Comparison of ENCODE assay signal across 8 cellular contexts in the genomic region with DNA sequence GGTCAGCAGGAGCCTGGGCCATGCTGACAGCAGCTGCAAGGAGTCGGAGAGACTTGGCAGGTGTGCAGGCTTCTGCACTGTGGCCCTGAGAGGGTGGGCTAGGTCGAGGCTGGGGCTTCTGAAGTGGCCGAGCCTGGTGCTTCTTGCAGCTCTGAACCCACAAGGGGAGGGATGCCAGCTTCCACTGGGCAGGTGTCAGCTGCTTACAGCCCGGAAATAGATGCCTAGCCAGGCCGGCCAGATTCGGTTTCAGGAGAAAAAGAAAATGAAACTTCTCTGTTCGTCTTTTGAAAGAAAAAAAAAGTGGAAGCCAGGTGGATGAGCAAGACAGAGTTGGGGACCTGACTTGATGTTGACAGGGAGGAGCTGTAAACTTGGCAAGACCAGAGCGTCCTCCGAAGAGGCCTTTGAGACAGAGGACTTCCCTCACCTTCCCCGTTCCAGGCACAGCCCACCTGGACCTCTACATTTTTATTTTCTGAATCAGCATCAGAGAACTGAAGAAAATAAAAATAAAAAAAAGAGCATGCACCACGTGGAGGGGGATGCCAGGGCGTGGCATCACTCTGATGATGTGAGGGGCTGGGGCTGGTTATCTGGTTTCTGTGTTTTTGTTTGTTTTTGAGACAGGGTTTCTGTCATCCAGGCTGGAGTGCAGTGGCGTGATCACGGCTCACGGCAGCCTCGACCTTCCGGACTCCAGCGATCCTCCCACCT. TPM values are rescaled to one million over a fixed set of nuclear protein-coding genes. Genes with fewer than 3 reads are reported as not detected.
DNase-seq lines count a peak whose midpoint lies in the region; ATAC-seq, FAIRE-seq and TF ChIP-seq lines count a peak whose summit lies in the region.

A gene with protein sequence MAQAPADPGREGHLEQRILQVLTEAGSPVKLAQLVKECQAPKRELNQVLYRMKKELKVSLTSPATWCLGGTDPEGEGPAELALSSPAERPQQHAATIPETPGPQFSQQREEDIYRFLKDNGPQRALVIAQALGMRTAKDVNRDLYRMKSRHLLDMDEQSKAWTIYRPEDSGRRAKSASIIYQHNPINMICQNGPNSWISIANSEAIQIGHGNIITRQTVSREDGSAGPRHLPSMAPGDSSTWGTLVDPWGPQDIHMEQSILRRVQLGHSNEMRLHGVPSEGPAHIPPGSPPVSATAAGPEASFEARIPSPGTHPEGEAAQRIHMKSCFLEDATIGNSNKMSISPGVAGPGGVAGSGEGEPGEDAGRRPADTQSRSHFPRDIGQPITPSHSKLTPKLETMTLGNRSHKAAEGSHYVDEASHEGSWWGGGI (minus strand): TSS at position 153 of the 717 bp plus-strand sequence. CDS start 131 bp downstream, at position 22.

- no peak for TF ChIP-seq CTCF in Loucy (conservative IDR thresholded peaks at IDR 0.05; ENCODE audit: low read length)
- no peak for TF ChIP-seq CTCF in foreskin keratinocyte (conservative IDR thresholded peaks at IDR 0.05)

- H3K9ac ChIP-seq in Loucy (ENCODE audit: low read depth, low read length, poor library complexity, severe bottlenecking) = no peak within 1 kb of the TSS

- peaks cover 34% of the 10 kb centered on the region for H3K4me1 ChIP-seq in Loucy (ENCODE audit: insufficient read depth, low read length, poor library complexity, severe bottlenecking)
- H3K4me1 ChIP-seq in foreskin keratinocyte = peaks cover 18% of the 10 kb centered on the region

- H3K79me2 ChIP-seq in Loucy (ENCODE audit: insufficient read depth, low read length) = no peaks in the 10 kb centered on the region

- H3K9me3 Mint-ChIP-seq in activated naive CD4-positive, alpha-beta T cell treated with anti-CD3 and anti-CD28 coated beads, Interleukin-2, amount 50 U/mL, for 72 hours = peaks cover 4 to 10% of the 10 kb centered on the region in 2 donors

- H2AFZ ChIP-seq in Loucy (ENCODE audit: low read length) = peak within 1 kb of the TSS; percentile 56

- H3K4me3 ChIP-seq in Loucy (ENCODE audit: low read length, poor library complexity, severe bottlenecking) = peak within 1 kb of the TSS; percentile 70

- no peaks in the 10 kb centered on the region for H3K9me2 ChIP-seq in Loucy (replicated peaks; ENCODE audit: low read depth, low read length)

- no peaks in the 10 kb centered on the region for H4K20me1 ChIP-seq in Loucy (ENCODE audit: insufficient read depth, low read length, poor library complexity, severe bottlenecking)

- DNase-seq in activated naive CD4-positive, alpha-beta T cell treated with anti-CD3 and anti-CD28 coated beads, Interleukin-2, amount 50 U/mL, for 72 hours (ENCODE audit: low spot score in 2 of 2) = peak in 1 of 2 donors; percentile 49
- peak; percentile 35 for DNase-seq in stimulated activated CD8-positive, alpha-beta memory T cell treated with anti-CD3 and anti-CD28 coated beads, Interleukin-12 subunit alpha, Interleukin-12 subunit beta, amount 100 ng/mL, for 4 hours (ENCODE audit: low read depth)
- DNase-seq in RCC 7860 (ENCODE audit: low spot score) (no peak), NCI-H524 (lab: John Stamatoyannopoulos, UW) (no peak), foreskin keratinocyte (no peak)

- no peaks in the 10 kb centered on the region for H3K36me3 ChIP-seq in Loucy (ENCODE audit: insufficient read depth, low read length)

- H3K4me2 ChIP-seq in Loucy (ENCODE audit: low read depth, low read length, poor library complexity, severe bottlenecking) = peak within 1 kb of the TSS; percentile 72

- no peak for FAIRE-seq in RCC 7860 (lab: Jason Lieb, UNC)

- H3F3A ChIP-seq in Loucy (ENCODE audit: low read depth) = 0 out of 2 replicates have a peak, but pooled peaks cover 5% of the 10 kb centered on the region

- ATAC-seq in GM18511 (IDR thresholded peaks at IDR 0.05; ENCODE audit: unreplicated experiment) (peak; percentile 64), GM21529 (IDR thresholded peaks at IDR 0.05; ENCODE audit: unreplicated experiment) (peak; percentile 50), foreskin keratinocyte (no peak)
- peak; percentile 37 to 52 for ATAC-seq in activated naive CD4-positive, alpha-beta T cell treated with anti-CD3 and anti-CD28 coated beads, Interleukin-2, amount 50 U/mL, for 72 hours

- H3K36me3 Mint-ChIP-seq in activated naive CD4-positive, alpha-beta T cell treated with anti-CD3 and anti-CD28 coated beads, Interleukin-2, amount 50 U/mL, for 72 hours = peaks cover 12 to 15% of the 10 kb centered on the region in 2 donors

- H3K27me3 ChIP-seq in Loucy (ENCODE audit: insufficient read depth, low read length, poor library complexity, severe bottlenecking) = peaks cover 40% of the 10 kb centered on the region
- peaks cover 19% of the 10 kb centered on the region for H3K27me3 ChIP-seq in foreskin keratinocyte

- peak within 1 kb of the TSS; percentile 91 to 92 for H3K27ac Mint-ChIP-seq in activated naive CD4-positive, alpha-beta T cell treated with anti-CD3 and anti-CD28 coated beads, Interleukin-2, amount 50 U/mL, for 72 hours

- H3K27ac ChIP-seq in foreskin keratinocyte = no peak within 1 kb of the TSS

- H3K9me3 ChIP-seq in Loucy (ENCODE audit: insufficient read depth, low read depth, low read length) = no peaks in the 10 kb centered on the region

RNA-seq across cellular contexts. Expression of the gene that starts here (rescaled TPM):
- 1 to 10 TPM in 1 of 2 donors, under 1 TPM in 1; 0.16 to 1.1 TPM for total RNA-seq in activated naive CD4-positive, alpha-beta T cell treated with anti-CD3 and anti-CD28 coated beads, Interleukin-2, amount 50 U/mL, for 72 hours
- not detected in 2 replicates for total RNA-seq in foreskin keratinocyte
- polyA plus RNA-seq in foreskin keratinocyte = 0.08 TPM in 1 of 2 replicates, not detected in the other
